ENCODE assay signal across 1 cellular context in genomic region chr1:68442006-68442405, GRCh38.
TF ChIP-seq lines count a peak whose summit lies in the region.

No MANE protein-coding gene starts in this region.

TF ChIP-seq in A549, 52 proteins besides CTCF, POLR2A, EP300 and RAD21 (continued from another document):
- TF ChIP-seq ELK1 (IDR thresholded peaks at IDR 0.05; ENCODE audit: low read depth, low read length) (no peak), FOXS1 (CRISPR knock-in tag; IDR thresholded peaks at IDR 0.05) (no peak), HOXB13 (CRISPR knock-in tag; IDR thresholded peaks at IDR 0.05; ENCODE audit: low read depth) (no peak)
TF ChIP-seq in A549: peak in this region for 0.
